In genomic region chr1:211258310-211258755, GRCh38 we compare ENCODE assay signal across 8 cellular contexts. TPM values are rescaled to one million over a fixed set of nuclear protein-coding genes. Genes with fewer than 3 reads are reported as not detected.
DNase-seq lines count a peak whose midpoint lies in the region; ATAC-seq and TF ChIP-seq lines count a peak whose summit lies in the region.

No MANE protein-coding gene starts in this region.

- no peaks in the 10 kb centered on the region for H3K9me3 Mint-ChIP-seq in activated CD4-positive, alpha-beta T cell treated with anti-CD3 and anti-CD28 coated beads for 36 hours (ENCODE audit: low read depth)
- no peaks in the 10 kb centered on the region for H3K9me3 Mint-ChIP-seq in chondrocyte (ENCODE audit: low read depth)

- H3K27ac ChIP-seq in A673 (ENCODE audit: low read depth, low read length, poor library complexity, severe bottlenecking): peak overlapping the region; percentile 96

- intact Hi-C loops in A673 (cut with micrococcal nuclease; ENCODE audit: unreplicated experiment): loop anchor here (10.0 kb wide), 1 partner anchor 824 kb away; no protein-coding TSS in a partner anchor
- intact Hi-C loops in activated CD4-positive, alpha-beta T cell treated with anti-CD3 and anti-CD28 coated beads for 36 hours (cut with DNase I, micrococcal nuclease): loop anchor here (2.0 to 10.0 kb wide), 5 partner anchors 46 to 1474 kb away; partner anchors contain the start of gene C1orf74 (in 1 of the 2)

- ATAC-seq in GM18870 (IDR thresholded peaks at IDR 0.05; ENCODE audit: unreplicated experiment) (peak; percentile 32), HG03175 (IDR thresholded peaks at IDR 0.05; ENCODE audit: unreplicated experiment) (peak; percentile 38)
- peak; percentile 36 for ATAC-seq in activated CD4-positive, alpha-beta T cell treated with anti-CD3 and anti-CD28 coated beads for 36 hours

- POLR2A ChIA-PET in A673 (lab: Charles Lee; ENCODE audit: low non-redundant PET): no interaction called here
- POLR2A ChIA-PET in activated CD4-positive, alpha-beta T cell treated with anti-CD3 and anti-CD28 coated beads for 36 hours (lab: Charles Lee): interaction anchor here (1.6 kb wide), 1 partner anchor 885 kb away, joined by 4 read pairs; no protein-coding TSS in a partner anchor

- H3K27ac Mint-ChIP-seq in activated CD4-positive, alpha-beta T cell treated with anti-CD3 and anti-CD28 coated beads for 36 hours: peak overlapping the region; percentile 96
- H3K27ac Mint-ChIP-seq in chondrocyte (ENCODE audit: unreplicated experiment): peak overlapping the region; percentile 98

- no peaks in the 10 kb centered on the region for H3K27me3 ChIP-seq in A673 (replicated peaks; ENCODE audit: insufficient read depth, low read depth, low read length, poor library complexity)

- peak; percentile 85 for DNase-seq in A673 (ENCODE audit: low spot score)
- DNase-seq in NCI-H460 (ENCODE audit: extremely low read depth, low read depth): peak; percentile 72
- peak; percentile 83 for DNase-seq in activated CD4-positive, alpha-beta T cell treated with anti-CD3 and anti-CD28 coated beads for 36 hours
- no peak for DNase-seq in chondrocyte (ENCODE audit: low spot score)
- DNase-seq in kidney glomerular epithelial cell (lab: John Stamatoyannopoulos, UW): peak; percentile 63
- DNase-seq in stimulated activated CD4-positive, alpha-beta T cell treated with anti-CD3 and anti-CD28 coated beads, Interleukin-1b, Interleukin-23, amount 100 ng/mL, for 24 hours (ENCODE audit: low read depth in 4 of 4, low spot score in 1 of 4): peak; percentile 2 to 39 (median 28)

- H3K27me3 Mint-ChIP-seq in activated CD4-positive, alpha-beta T cell treated with anti-CD3 and anti-CD28 coated beads for 36 hours: no peaks in the 10 kb centered on the region
- no peaks in the 10 kb centered on the region for H3K27me3 Mint-ChIP-seq in chondrocyte (ENCODE audit: low read depth)

- CTCF ChIA-PET in A673 (lab: Charles Lee): interaction anchor here (0.6 kb wide), 1 partner anchor 37 kb away, joined by 4 read pairs; no protein-coding TSS in a partner anchor
- CTCF ChIA-PET in activated CD4-positive, alpha-beta T cell treated with anti-CD3 and anti-CD28 coated beads for 36 hours (lab: Charles Lee): interaction anchor here (0.5 to 1.9 kb wide), 9 partner anchors 9 to 257 kb away, joined by 3 to 6 read pairs (median 3); no protein-coding TSS in a partner anchor

- peaks cover 17% of the 10 kb centered on the region for H3K4me1 ChIP-seq in A673 (ENCODE audit: insufficient read depth, low read length, poor library complexity, severe bottlenecking)

- H3K4me3 ChIP-seq in A673 (ENCODE audit: low read depth, low read length, poor library complexity, severe bottlenecking): peak overlapping the region; percentile 98

- H3K36me3 Mint-ChIP-seq in activated CD4-positive, alpha-beta T cell treated with anti-CD3 and anti-CD28 coated beads for 36 hours (ENCODE audit: low read depth): peaks cover 10% of the 10 kb centered on the region
- H3K36me3 Mint-ChIP-seq in chondrocyte (ENCODE audit: low read depth): peaks cover 1% of the 10 kb centered on the region

- no peaks in the 10 kb centered on the region for H3K9me3 ChIP-seq in A673 (ENCODE audit: low read depth, low read length, poor library complexity, severe bottlenecking)

- H3K4me3 Mint-ChIP-seq in activated CD4-positive, alpha-beta T cell treated with anti-CD3 and anti-CD28 coated beads for 36 hours: peak overlapping the region; percentile 90
- peak overlapping the region; percentile 85 for H3K4me3 Mint-ChIP-seq in chondrocyte (ENCODE audit: unreplicated experiment)

- TSS peak; percentile 89 for BruUV-seq in A673 (replicated peaks; lab: Mats Ljungman, UMichigan)

- TF ChIP-seq CTCF in A673 (conservative IDR thresholded peaks at IDR 0.05; ENCODE audit: low read depth, low read length) (no peak), chondrocyte (IDR thresholded peaks at IDR 0.05) (no peak)

- no peaks in the 10 kb centered on the region for H3K36me3 ChIP-seq in A673 (ENCODE audit: insufficient read depth, low read length, poor library complexity, severe bottlenecking)

- H3K4me1 Mint-ChIP-seq in activated CD4-positive, alpha-beta T cell treated with anti-CD3 and anti-CD28 coated beads for 36 hours: peaks cover 13% of the 10 kb centered on the region
- H3K4me1 Mint-ChIP-seq in chondrocyte (ENCODE audit: low read depth): peaks cover 30% of the 10 kb centered on the region

RNA-seq across cellular contexts. Expression of gene RCOR3, which starts 0.8 kb away (rescaled TPM):
- total RNA-seq in A673 (2021) (39.0 and 39.6 TPM in 2 replicates), chondrocyte (36.5 to 48.2 TPM (median 39.9 TPM) in 3 replicates)
- total RNA-seq in NCI-H460 (2014; rRNA removed; shearing (Covaris generic)): 28.4 TPM in 2 replicates
- 63.4 and 86.3 TPM in 2 replicates for polyA plus RNA-seq in NCI-H460 (2014; cell fraction: nucleus; rRNA removed)
- total RNA-seq in activated CD4-positive, alpha-beta T cell treated with anti-CD3 and anti-CD28 coated beads for 36 hours: 10 to 100 TPM; 31.0 to 33.4 TPM
